Comparison of ENCODE assay signal across 9 cellular contexts in genomic region chr12:124388038-124388676, GRCh38.
A peak's percentile ranks its signal among the peaks of the same experiment; 100 is the strongest.
DNase-seq lines count a peak whose midpoint lies in the region; ATAC-seq, FAIRE-seq and TF ChIP-seq lines count a peak whose summit lies in the region.
"Had no signal": no experiment of that assay in that cellular context is flagged by ENCODE, and none has a peak within 500 bp of the region (broad histone marks: within the 10 kb centered on the region; RNA-seq: fewer than 3 reads in every experiment).

No MANE protein-coding gene starts in this region.

- H3K27ac Mint-ChIP-seq in activated naive CD4-positive, alpha-beta T cell treated with anti-CD3 and anti-CD28 coated beads, Interleukin-2, amount 50 U/mL, for 24 hours: peak overlapping the region; percentile 59

- FAIRE-seq in urothelium cell line (lab: Jason Lieb, UNC): no peak
- FAIRE-seq: endometrium had no signal

- ATAC-seq in upper lobe of left lung (ENCODE audit: low FRiP score in 2 of 2): no peak
- no peak for ATAC-seq in GM21526 (IDR thresholded peaks at IDR 0.05; ENCODE audit: low FRiP score, unreplicated experiment)

- H3K9me3 Mint-ChIP-seq in activated naive CD4-positive, alpha-beta T cell treated with anti-CD3 and anti-CD28 coated beads, Interleukin-2, amount 50 U/mL, for 24 hours: no peaks in the 10 kb centered on the region

- no peak for TF ChIP-seq CTCF in upper lobe of left lung (IDR thresholded peaks at IDR 0.05)

- H3K36me3 ChIP-seq in mucosa of stomach (ENCODE audit: control insufficient read depth, insufficient read depth, low read length) (peaks cover 7% of the 10 kb centered on the region), upper lobe of left lung (peaks cover 3 to 36% (median 24%) of the 10 kb centered on the region in 4 donors)

- DNase-seq in activated naive CD4-positive, alpha-beta T cell (lab: John Stamatoyannopoulos, UW): no peak
- DNase-seq in caudate nucleus (lab: John Stamatoyannopoulos, UW) (no peak), upper lobe of left lung (no peak), NCI-H748 (lab: John Stamatoyannopoulos, UW; ENCODE audit: unreplicated experiment) (no peak), urothelium cell line (ENCODE audit: low spot score) (no peak)

- H3K4me1 ChIP-seq in mucosa of stomach (ENCODE audit: control insufficient read depth, insufficient read depth, low read length): peaks cover 57% of the 10 kb centered on the region
- peaks cover 61 to 89% (median 68%) of the 10 kb centered on the region in 4 donors for H3K4me1 ChIP-seq in upper lobe of left lung

- H3K4me3 ChIP-seq in mucosa of stomach (ENCODE audit: low read length) (peak overlapping the region; percentile 5), upper lobe of left lung (peak overlapping the region in 3 of 4 donors; percentile 44 to 63 (median 55))

- peak overlapping the region; percentile 73 for H3K27ac ChIP-seq in caudate nucleus (ENCODE audit: low read depth, low read length)
- H3K27ac ChIP-seq in upper lobe of left lung: peak overlapping the region; percentile 89 to 95 (median 90)

- no peaks in the 10 kb centered on the region for H3K27me3 Mint-ChIP-seq in activated naive CD4-positive, alpha-beta T cell treated with anti-CD3 and anti-CD28 coated beads, Interleukin-2, amount 50 U/mL, for 24 hours

- TF ChIP-seq POLR2A in upper lobe of left lung (IDR thresholded peaks at IDR 0.05): no peak

- WGBS in upper lobe of left lung, 2 donors: 47 to 50% methylated on average over 5 to 13 of the region's 15 CpGs

- H3K27me3 ChIP-seq in mucosa of stomach (ENCODE audit: control insufficient read depth, insufficient read depth, low read length) (no peaks in the 10 kb centered on the region), upper lobe of left lung (no peaks in the 10 kb centered on the region)

- H3K9me3 ChIP-seq in mucosa of stomach (ENCODE audit: control insufficient read depth, low read length): no peaks in the 10 kb centered on the region
- no peaks in the 10 kb centered on the region for H3K9me3 ChIP-seq in upper lobe of left lung

- H3K4me3 Mint-ChIP-seq in activated naive CD4-positive, alpha-beta T cell treated with anti-CD3 and anti-CD28 coated beads, Interleukin-2, amount 50 U/mL, for 24 hours: peak overlapping the region; percentile 30

- H3K9ac ChIP-seq in mucosa of stomach (ENCODE audit: low read length): peak overlapping the region; percentile 64

- H3K4me1 Mint-ChIP-seq in activated naive CD4-positive, alpha-beta T cell treated with anti-CD3 and anti-CD28 coated beads, Interleukin-2, amount 50 U/mL, for 24 hours: peaks cover 23% of the 10 kb centered on the region

- no peak for TF ChIP-seq EP300 in upper lobe of left lung (IDR thresholded peaks at IDR 0.05)

- H3K36me3 Mint-ChIP-seq in activated naive CD4-positive, alpha-beta T cell treated with anti-CD3 and anti-CD28 coated beads, Interleukin-2, amount 50 U/mL, for 24 hours: peaks cover 2% of the 10 kb centered on the region
